In genomic region chr4:55426518-55426917, GRCh38 we compare ENCODE assay signal across 23 cellular contexts. TPM values are rescaled to one million over a fixed set of nuclear protein-coding genes. Genes with fewer than 3 reads are reported as not detected.
A peak's percentile ranks its signal among the peaks of the same experiment; 100 is the strongest.
DNase-seq lines count a peak whose midpoint lies in the region; ATAC-seq and TF ChIP-seq lines count a peak whose summit lies in the region.
"Had no signal": no experiment of that assay in that cellular context is flagged by ENCODE, and none has a peak within 500 bp of the region (broad histone marks: within the 10 kb centered on the region; RNA-seq: fewer than 3 reads in every experiment).

No MANE protein-coding gene starts in this region.

- peak overlapping the region; percentile 60 for H3K27ac Mint-ChIP-seq in activated CD4-positive, alpha-beta T cell treated with anti-CD3 and anti-CD28 coated beads for 36 hours
- H3K27ac Mint-ChIP-seq: activated CD8-positive, alpha-beta memory T cell treated with anti-CD3 and anti-CD28 coated beads, Interleukin-2, amount 10 ng/mL, durations not matched to agents 7 days and 5 days; CD4-positive, alpha-beta T cell had no signal

- H3K4me1 Mint-ChIP-seq in activated CD4-positive, alpha-beta T cell treated with anti-CD3 and anti-CD28 coated beads for 36 hours, result no peaks in the 10 kb centered on the region

- no peaks in the 10 kb centered on the region for H3K9me3 ChIP-seq in mucosa of descending colon
- H3K9me3 ChIP-seq: adrenal gland, heart right ventricle, neutrophil, stomach, tibial artery had no signal

- H3K9me3 Mint-ChIP-seq in activated CD4-positive, alpha-beta T cell treated with anti-CD3 and anti-CD28 coated beads for 36 hours (ENCODE audit: low read depth), result no peaks in the 10 kb centered on the region
- H3K9me3 Mint-ChIP-seq: CD4-positive, alpha-beta T cell had no signal

- POLR2A ChIA-PET in activated CD4-positive, alpha-beta T cell treated with anti-CD3 and anti-CD28 coated beads for 36 hours (lab: Charles Lee), result no interaction called here

- intact Hi-C loops in activated CD4-positive, alpha-beta T cell treated with anti-CD3 and anti-CD28 coated beads for 36 hours (cut with DNase I, micrococcal nuclease), result no loop called here
- intact Hi-C loops in mucosa of descending colon (cut with DNase I, micrococcal nuclease), result no loop called here

- no peak for DNase-seq in activated CD4-positive, alpha-beta T cell treated with anti-CD3 and anti-CD28 coated beads for 36 hours
- no peak for DNase-seq in activated CD4-positive, alpha-beta T cell treated with anti-CD3 and anti-CD28 coated beads for 4 hours
- DNase-seq in OCI-M1 (lab: John Stamatoyannopoulos, UW), result peak; percentile 69
- peak; percentile 40 for DNase-seq in choroid plexus epithelial cell (ENCODE audit: low read depth)
- DNase-seq in mucosa of descending colon, result no peak
- DNase-seq in COLO668 (lab: John Stamatoyannopoulos, UW; ENCODE audit: unreplicated experiment), result no peak
- DNase-seq: activated CD8-positive, alpha-beta memory T cell treated with anti-CD3 and anti-CD28 coated beads, Interleukin-2, amount 10 ng/mL, durations not matched to agents 7 days and 5 days; activated T-cell treated with anti-CD3 and anti-CD28 coated beads, Interleukin-2, amount 50 U/mL, for 48 hours; adrenal gland; brain microvascular endothelial cell; CD4-positive, alpha-beta T cell; foreskin melanocyte; heart right ventricle; NCI-H2029; NCI-H774; stimulated activated CD4-positive, alpha-beta T cell treated with anti-CD3 and anti-CD28 coated beads, Interleukin-1b, Interleukin-23, amount 100 ng/mL, for 48 hours; stomach; tibial artery had no signal

- no peak for ATAC-seq in activated CD4-positive, alpha-beta T cell treated with anti-CD3 and anti-CD28 coated beads for 36 hours
- ATAC-seq in mucosa of descending colon (peak; percentile 33), HG02840 (IDR thresholded peaks at IDR 0.05; ENCODE audit: low FRiP score, unreplicated experiment) (no peak), HG03439 (IDR thresholded peaks at IDR 0.05; ENCODE audit: unreplicated experiment) (no peak)
- ATAC-seq: activated CD8-positive, alpha-beta memory T cell treated with anti-CD3 and anti-CD28 coated beads, Interleukin-2, amount 10 ng/mL, durations not matched to agents 7 days and 5 days; heart right ventricle; SK-N-SH treated with all-trans-retinoic acid at 6 μM for 48 hours had no signal

- TF ChIP-seq CTCF in choroid plexus epithelial cell (conservative IDR thresholded peaks at IDR 0.05; ENCODE audit: low read depth, low read length) (no peak), mucosa of descending colon (IDR thresholded peaks at IDR 0.05) (no peak)

- CTCF ChIA-PET in activated CD4-positive, alpha-beta T cell treated with anti-CD3 and anti-CD28 coated beads for 36 hours (lab: Charles Lee), result no interaction called here

- no peaks in the 10 kb centered on the region for H3K27me3 Mint-ChIP-seq in activated CD4-positive, alpha-beta T cell treated with anti-CD3 and anti-CD28 coated beads for 36 hours
- H3K27me3 Mint-ChIP-seq: activated CD8-positive, alpha-beta memory T cell treated with anti-CD3 and anti-CD28 coated beads, Interleukin-2, amount 10 ng/mL, durations not matched to agents 7 days and 5 days; CD4-positive, alpha-beta T cell had no signal

- H3K4me3 ChIP-seq in choroid plexus epithelial cell (ENCODE audit: low read depth, low read length) (no peak overlapping the region), mucosa of descending colon (no peak overlapping the region)
- H3K4me3 ChIP-seq: adrenal gland, heart right ventricle, skin epidermis, stomach, tibial artery had no signal

- H3K36me3 ChIP-seq in mucosa of descending colon (ENCODE audit: low read depth), result no peaks in the 10 kb centered on the region

- H3K4me1 ChIP-seq in mucosa of descending colon (ENCODE audit: low read depth), result no peaks in the 10 kb centered on the region
- H3K4me1 ChIP-seq: adrenal gland, heart right ventricle had no signal

- peaks cover 41% of the 10 kb centered on the region for H3K36me3 Mint-ChIP-seq in activated CD4-positive, alpha-beta T cell treated with anti-CD3 and anti-CD28 coated beads for 36 hours (ENCODE audit: low read depth)

- no peak overlapping the region for H3K4me3 Mint-ChIP-seq in activated CD4-positive, alpha-beta T cell treated with anti-CD3 and anti-CD28 coated beads for 36 hours
- H3K4me3 Mint-ChIP-seq: activated CD8-positive, alpha-beta memory T cell treated with anti-CD3 and anti-CD28 coated beads, Interleukin-2, amount 10 ng/mL, durations not matched to agents 7 days and 5 days; CD4-positive, alpha-beta T cell had no signal

RNA-seq across cellular contexts. Expression of gene TMEM165, which starts 30.8 kb away (rescaled TPM):
- 10 to 100 TPM; 43.4 to 49.5 TPM for total RNA-seq in activated CD4-positive, alpha-beta T cell treated with anti-CD3 and anti-CD28 coated beads for 36 hours
- total RNA-seq in mucosa of descending colon, result 10 to 100 TPM; 56.4 to 85.8 (median 77.6) TPM

Comparison
In these comparisons a context has a peak if more than half of its experiments do, and no peak if none do; other contexts are left out.
1. DNase-seq: peak in OCI-M1 (single experiment) and choroid plexus epithelial cell (single experiment); none in activated CD4-positive, alpha-beta T cell treated with anti-CD3 and anti-CD28 coated beads for 36 hours (single experiment), activated CD4-positive, alpha-beta T cell treated with anti-CD3 and anti-CD28 coated beads for 4 hours (0 of 2), mucosa of descending colon (0 of 3) and COLO668 (single experiment).